ENCODE assay signal across 33 cellular contexts in genomic region chr3:173875790-173876189, GRCh38.
"Had no signal": no experiment of that assay in that cellular context is flagged by ENCODE, and none has a peak within 500 bp of the region (broad histone marks: within the 10 kb centered on the region; RNA-seq: fewer than 3 reads in every experiment).

No MANE protein-coding gene starts in this region.

- H3K36me3 Mint-ChIP-seq: activated CD4-positive, alpha-beta memory T cell treated with anti-CD3 and anti-CD28 coated beads for 36 hours; activated CD8-positive, alpha-beta memory T cell treated with anti-CD3 and anti-CD28 coated beads, Interleukin-2, amount 10 ng/mL, durations not matched to agents 7 days and 5 days; activated naive CD4-positive, alpha-beta T cell treated with anti-CD3 and anti-CD28 coated beads, Interleukin-2, amount 50 U/mL, for 24 hours; activated naive CD8-positive, alpha-beta T cell treated with anti-CD3 and anti-CD28 coated beads for 36 hours had no signal

- H3K36me3 ChIP-seq: adrenal gland, breast epithelium, cardiac muscle cell, colonic mucosa, esophagus muscularis mucosa, gastroesophageal sphincter, heart right ventricle had no signal

- H3K27ac Mint-ChIP-seq: activated CD4-positive, alpha-beta memory T cell treated with anti-CD3 and anti-CD28 coated beads for 36 hours; activated CD4-positive, alpha-beta T cell treated with anti-CD3 and anti-CD28 coated beads for 36 hours; activated CD4-positive, alpha-beta T cell treated with anti-CD3 and anti-CD28 coated beads, Interleukin-2, amount 10 ng/mL, durations not matched to agents 24 days and 14 days; activated CD8-positive, alpha-beta memory T cell treated with anti-CD3 and anti-CD28 coated beads, Interleukin-2, amount 10 ng/mL, durations not matched to agents 7 days and 5 days; activated CD8-positive, alpha-beta T cell treated with anti-CD3 and anti-CD28 coated beads, Interleukin-2, amount 10 ng/mL, durations not matched to agents 7 days and 5 days; activated naive CD4-positive, alpha-beta T cell treated with anti-CD3 and anti-CD28 coated beads for 36 hours; activated naive CD4-positive, alpha-beta T cell treated with anti-CD3 and anti-CD28 coated beads, Interleukin-2, amount 50 U/mL, for 24 hours; activated naive CD8-positive, alpha-beta T cell treated with anti-CD3 and anti-CD28 coated beads for 36 hours; activated naive CD8-positive, alpha-beta T cell treated with anti-CD3 and anti-CD28 coated beads, Interleukin-2, amount 50 U/mL, for 24 hours; activated T-helper 1 cell treated with anti-CD3 and anti-CD28 coated beads, Interleukin-12 subunit alpha, Interleukin-12 subunit beta, Interleukin-2, Interleukin-4 antibody, amounts not matched to agents 30 ng/mL and 10 ng/mL and 1 ng/mL, durations not matched to agents 14 hours and 24 hours and 36 hours; activated T-helper 2 cell treated with anti-CD3 and anti-CD28 coated beads, Interferon-gamma antibody, Interleukin-2, Interleukin-4, amounts not matched to agents 10 μg/mL and 5 μg/mL and 100 μg/mL, durations not matched to agents 14 hours and 24 hours and 36 hours had no signal

- H3K4me1 Mint-ChIP-seq: activated CD4-positive, alpha-beta T cell treated with anti-CD3 and anti-CD28 coated beads for 36 hours; activated CD4-positive, alpha-beta T cell treated with anti-CD3 and anti-CD28 coated beads, Interleukin-2, amount 10 ng/mL, durations not matched to agents 24 days and 14 days; activated CD8-positive, alpha-beta memory T cell treated with anti-CD3 and anti-CD28 coated beads, Interleukin-2, amount 10 ng/mL, durations not matched to agents 7 days and 5 days; activated naive CD4-positive, alpha-beta T cell treated with anti-CD3 and anti-CD28 coated beads, Interleukin-2, amount 50 U/mL, for 24 hours; activated naive CD8-positive, alpha-beta T cell treated with anti-CD3 and anti-CD28 coated beads for 36 hours; activated naive CD8-positive, alpha-beta T cell treated with anti-CD3 and anti-CD28 coated beads, Interleukin-2, amount 50 U/mL, for 24 hours had no signal

- H3K9me3 ChIP-seq: adrenal gland, body of pancreas, breast epithelium, colonic mucosa, esophagus muscularis mucosa, gastroesophageal sphincter had no signal

- H3K9me3 Mint-ChIP-seq: activated CD4-positive, alpha-beta T cell treated with anti-CD3 and anti-CD28 coated beads, Interleukin-2, amount 10 ng/mL, durations not matched to agents 24 days and 14 days; activated naive CD4-positive, alpha-beta T cell treated with anti-CD3 and anti-CD28 coated beads for 36 hours; activated naive CD4-positive, alpha-beta T cell treated with anti-CD3 and anti-CD28 coated beads, Interleukin-2, amount 50 U/mL, for 24 hours; activated naive CD8-positive, alpha-beta T cell treated with anti-CD3 and anti-CD28 coated beads for 36 hours; activated naive CD8-positive, alpha-beta T cell treated with anti-CD3 and anti-CD28 coated beads, Interleukin-2, amount 50 U/mL, for 24 hours; activated T-helper 2 cell treated with anti-CD3 and anti-CD28 coated beads, Interferon-gamma antibody, Interleukin-2, Interleukin-4, amounts not matched to agents 10 μg/mL and 5 μg/mL and 100 μg/mL, durations not matched to agents 14 hours and 24 hours and 36 hours had no signal

- DNase-seq: activated CD4-positive, alpha-beta memory T cell treated with anti-CD3 and anti-CD28 coated beads for 36 hours; activated CD4-positive, alpha-beta T cell treated with anti-CD3 and anti-CD28 coated beads for 36 hours; activated CD4-positive, alpha-beta T cell treated with anti-CD3 and anti-CD28 coated beads, Interleukin-2, amount 10 ng/mL, durations not matched to agents 24 days and 14 days; activated CD4-positive, CD25-positive, alpha-beta regulatory T cell; activated CD4-positive, CD25-positive, alpha-beta regulatory T cell treated with anti-CD3 and anti-CD28 coated beads, Interleukin-2, amount 50 U/mL, for 72 hours; activated CD8-positive, alpha-beta memory T cell treated with anti-CD3 and anti-CD28 coated beads, Interleukin-2, amount 10 ng/mL, durations not matched to agents 7 days and 5 days; activated CD8-positive, alpha-beta memory T cell treated with anti-CD3 and anti-CD28 coated beads, Interleukin-2, amount 50 U/mL, for 4 hours; activated CD8-positive, alpha-beta T cell treated with anti-CD3 and anti-CD28 coated beads, Interleukin-2, amount 10 ng/mL, durations not matched to agents 7 days and 5 days; activated effector memory CD4-positive, alpha-beta T cell treated with anti-CD3 and anti-CD28 coated beads, Interleukin-2, amount 50 U/mL, for 16 hours; activated naive CD4-positive, alpha-beta T cell treated with anti-CD3 and anti-CD28 coated beads for 36 hours; activated naive CD8-positive, alpha-beta T cell treated with anti-CD3 and anti-CD28 coated beads for 36 hours; activated naive CD8-positive, alpha-beta T cell treated with anti-CD3 and anti-CD28 coated beads, Interleukin-2, amount 50 U/mL, for 24 hours; activated T-cell treated with anti-CD3 and anti-CD28 coated beads, Interleukin-2, amount 50 U/mL, for 1 hour; activated T-cell treated with anti-CD3 and anti-CD28 coated beads, Interleukin-2, amount 50 U/mL, for 48 hours; adrenal gland; amygdala; aorta; body of pancreas; central memory CD4-positive, alpha-beta T cell; cerebellar nuclear complex; colonic mucosa; dorsolateral prefrontal cortex; effector memory CD4-positive, alpha-beta T cell; erythroblast; heart right ventricle; T-helper 2 cell had no signal

- ATAC-seq: activated CD4-positive, alpha-beta T cell treated with anti-CD3 and anti-CD28 coated beads for 36 hours; activated CD8-positive, alpha-beta memory T cell treated with anti-CD3 and anti-CD28 coated beads, Interleukin-2, amount 10 ng/mL, durations not matched to agents 7 days and 5 days; activated CD8-positive, alpha-beta T cell treated with anti-CD3 and anti-CD28 coated beads, Interleukin-2, amount 10 ng/mL, durations not matched to agents 7 days and 5 days; activated naive CD8-positive, alpha-beta T cell treated with anti-CD3 and anti-CD28 coated beads, Interleukin-2, amount 50 U/mL, for 24 hours; body of pancreas; gastroesophageal sphincter; heart right ventricle had no signal

- H3K27me3 Mint-ChIP-seq: activated CD4-positive, alpha-beta memory T cell treated with anti-CD3 and anti-CD28 coated beads for 36 hours; activated CD4-positive, alpha-beta T cell treated with anti-CD3 and anti-CD28 coated beads for 36 hours; activated CD4-positive, alpha-beta T cell treated with anti-CD3 and anti-CD28 coated beads, Interleukin-2, amount 10 ng/mL, durations not matched to agents 24 days and 14 days; activated CD8-positive, alpha-beta memory T cell treated with anti-CD3 and anti-CD28 coated beads, Interleukin-2, amount 10 ng/mL, durations not matched to agents 7 days and 5 days; activated naive CD4-positive, alpha-beta T cell treated with anti-CD3 and anti-CD28 coated beads, Interleukin-2, amount 50 U/mL, for 24 hours; activated naive CD8-positive, alpha-beta T cell treated with anti-CD3 and anti-CD28 coated beads for 36 hours; activated naive CD8-positive, alpha-beta T cell treated with anti-CD3 and anti-CD28 coated beads, Interleukin-2, amount 50 U/mL, for 24 hours had no signal

- H3K4me3 ChIP-seq: adrenal gland, body of pancreas, breast epithelium, cardiac muscle cell, colonic mucosa, dorsolateral prefrontal cortex, esophagus muscularis mucosa, gastroesophageal sphincter, heart right ventricle had no signal

- H3K27ac ChIP-seq: adrenal gland, body of pancreas, breast epithelium, cardiac muscle cell, colonic mucosa, dorsolateral prefrontal cortex, esophagus muscularis mucosa, gastroesophageal sphincter, heart right ventricle had no signal

- H3K4me3 Mint-ChIP-seq: activated CD4-positive, alpha-beta memory T cell treated with anti-CD3 and anti-CD28 coated beads for 36 hours; activated CD4-positive, alpha-beta T cell treated with anti-CD3 and anti-CD28 coated beads for 36 hours; activated CD4-positive, alpha-beta T cell treated with anti-CD3 and anti-CD28 coated beads, Interleukin-2, amount 10 ng/mL, durations not matched to agents 24 days and 14 days; activated CD8-positive, alpha-beta memory T cell treated with anti-CD3 and anti-CD28 coated beads, Interleukin-2, amount 10 ng/mL, durations not matched to agents 7 days and 5 days; activated CD8-positive, alpha-beta T cell treated with anti-CD3 and anti-CD28 coated beads, Interleukin-2, amount 10 ng/mL, durations not matched to agents 7 days and 5 days; activated naive CD4-positive, alpha-beta T cell treated with anti-CD3 and anti-CD28 coated beads for 36 hours; activated naive CD4-positive, alpha-beta T cell treated with anti-CD3 and anti-CD28 coated beads, Interleukin-2, amount 50 U/mL, for 24 hours; activated naive CD8-positive, alpha-beta T cell treated with anti-CD3 and anti-CD28 coated beads for 36 hours; activated naive CD8-positive, alpha-beta T cell treated with anti-CD3 and anti-CD28 coated beads, Interleukin-2, amount 50 U/mL, for 24 hours; activated T-helper 1 cell treated with anti-CD3 and anti-CD28 coated beads, Interleukin-12 subunit alpha, Interleukin-12 subunit beta, Interleukin-2, Interleukin-4 antibody, amounts not matched to agents 30 ng/mL and 10 ng/mL and 1 ng/mL, durations not matched to agents 14 hours and 24 hours and 36 hours had no signal
